12 cellular contexts compared by ENCODE assay signal in the genomic region with DNA sequence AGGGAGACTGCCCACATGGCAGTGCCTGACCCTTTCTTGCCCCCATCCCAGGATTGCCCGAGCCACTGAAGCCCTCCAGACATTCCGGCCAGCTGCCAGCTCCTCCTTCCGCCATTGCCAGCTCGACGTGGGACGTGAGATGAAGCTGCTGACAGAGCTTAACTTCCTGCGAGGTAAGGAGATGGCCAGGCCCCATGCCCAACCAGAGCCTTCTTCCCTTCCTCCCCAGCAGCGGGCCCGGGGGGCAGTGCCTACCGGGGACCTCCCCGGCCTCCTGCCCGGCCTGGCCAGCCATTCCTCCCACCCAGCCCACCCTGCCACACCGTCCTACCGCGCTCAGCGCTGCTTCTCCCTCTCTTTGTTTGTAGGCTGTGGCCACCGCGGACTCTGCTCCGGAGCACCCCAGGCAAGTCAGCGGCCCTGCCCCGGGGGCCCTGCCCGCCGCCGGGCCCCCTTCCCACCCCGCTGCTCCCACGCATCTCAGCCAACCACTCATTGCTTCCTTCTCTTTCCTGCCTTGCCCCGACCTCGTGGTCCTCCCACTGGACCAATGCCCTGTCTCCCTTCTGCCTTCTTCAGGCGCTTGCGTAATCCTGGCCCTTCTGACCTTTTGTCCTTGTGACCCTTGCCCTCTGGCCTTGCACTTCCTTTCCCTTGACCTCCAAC. TPM values are rescaled to one million over a fixed set of nuclear protein-coding genes. Genes with fewer than 3 reads are reported as not detected.
DNase-seq lines count a peak whose midpoint lies in the region; ATAC-seq, FAIRE-seq and TF ChIP-seq lines count a peak whose summit lies in the region.
"Had no signal": no experiment of that assay in that cellular context is flagged by ENCODE, and none has a peak within 500 bp of the region (broad histone marks: within the 10 kb centered on the region; RNA-seq: fewer than 3 reads in every experiment).

No MANE protein-coding gene starts in this region.

- H3K4me1 ChIP-seq in K562 (replicated peaks in 1 of 2; ENCODE audit: control insufficient read depth in 2 of 2, insufficient read depth in 2 of 2, low read length in 2 of 2) = peaks cover 12 to 61% of the 10 kb centered on the region in 2 experiments; a peak in 4 of 5 replicates
- peaks cover 0 to 12% (median 10%) of the 10 kb centered on the region in 3 donors for H3K4me1 ChIP-seq in pancreas

- peak overlapping the region in 1 of 2 experiments; percentile 77; a peak in 2 of 4 replicates for H3K9ac ChIP-seq in K562 (ENCODE audit: insufficient read depth in 1 of 2, low read depth in 2 of 2, low read length in 2 of 2)

- no peak overlapping the region for H3K4me2 ChIP-seq in K562 (ENCODE audit: insufficient read depth, low read length)

- H3K9me3 ChIP-seq in K562 (replicated peaks; ENCODE audit: control insufficient read depth, insufficient read depth, low read depth, low read length) = no peaks in the 10 kb centered on the region
- no peaks in the 10 kb centered on the region for H3K9me3 ChIP-seq in pancreas
- H3K9me3 ChIP-seq: tibial artery had no signal

- H3K36me3 ChIP-seq in K562 (ENCODE audit: control insufficient read depth, insufficient read depth, low read length) = no peaks in the 10 kb centered on the region
- H3K36me3 ChIP-seq in pancreas = no peaks in the 10 kb centered on the region
- H3K36me3 ChIP-seq: tibial artery had no signal

- BruUV-seq in K562 (replicated peaks; lab: Mats Ljungman, UMichigan) = no TSS peak

- no peak for TF ChIP-seq POLR2A in K562 (conservative IDR thresholded peaks at IDR 0.05)

- POLR2A ChIA-PET in K562 (lab: Yijun Ruan, JAX) = interaction anchor here (1.1 kb wide), 1 partner anchor 11 kb away, joined by 4 read pairs; no protein-coding TSS in a partner anchor

- TF ChIP-seq EP300 in K562 (IDR thresholded peaks at IDR 0.05; ENCODE audit: low read length) = no peak

- H3K27ac ChIP-seq in K562 (ENCODE audit: extremely low read depth, low read depth, low read length) (no peak overlapping the region), pancreas (no peak overlapping the region)
- H3K27ac ChIP-seq: tibial artery had no signal

- no peak for TF ChIP-seq RAD21 in K562 (CRISPR knock-in tag; conservative IDR thresholded peaks at IDR 0.05 in 1 of 2, IDR thresholded peaks at IDR 0.05 in 1 of 2)

- no peak for TF ChIP-seq CTCF in D721Med (IDR thresholded peaks at IDR 0.05; ENCODE audit: insufficient read depth, missing control alignments)
- no peak for TF ChIP-seq CTCF in K562 (IDR thresholded peaks at IDR 0.05 in 2 of 3, conservative IDR thresholded peaks at IDR 0.05 in 1 of 3; ENCODE audit: insufficient read depth in 2 of 3, low read depth in 1 of 3, low read length in 3 of 3)
- TF ChIP-seq CTCF in pancreas (IDR thresholded peaks at IDR 0.05) = no peak

- H4K20me1 ChIP-seq in K562 (replicated peaks; ENCODE audit: control insufficient read depth, insufficient read depth, low read length) = no peaks in the 10 kb centered on the region

- in situ Hi-C loops in KBM-7 (cut with MboI; ENCODE audit: low pct_unique_long_range_greater_than_20kb, low sequenced_read_pairs) = no loop called here
- in situ Hi-C loops in K562 (cut with MboI) = no loop called here

- H3K27me3 ChIP-seq in K562 (ENCODE audit: control insufficient read depth in 2 of 2, insufficient read depth in 2 of 2, low read length in 2 of 2) (no peaks in the 10 kb centered on the region), pancreas (no peaks in the 10 kb centered on the region)

- H3K9me1 ChIP-seq in K562 (ENCODE audit: control insufficient read depth, insufficient read depth, low read length) = no peaks in the 10 kb centered on the region

- peak; percentile 8 for DNase-seq in D721Med (ENCODE audit: insufficient read length, low spot score)
- DNase-seq in KBM-7 = peak; percentile 38
- DNase-seq in K562 (ENCODE audit: extremely low read depth in 1 of 4, low spot score in 3 of 4) = peak in 3 of 4 experiments; percentile 41 to 50 (median 48)
- peak in 5 of 6 donors; percentile 9 to 65 (median 31) for DNase-seq in pancreas
- DNase-seq in NCI-H524 (lab: John Stamatoyannopoulos, UW) = no peak
- DNase-seq: HFFc6, NCI-H187 treated with DMSO at 0.1 percent for 48 hours, NCI-H82 had no signal

- no peak for FAIRE-seq in D721Med (lab: Jason Lieb, UNC)
- no peak for FAIRE-seq in K562 (lab: Jason Lieb, UNC)
- no peak for FAIRE-seq in pancreas (lab: Jason Lieb, UNC)

- WGBS in K562 (ENCODE audit: insufficient coverage, low coverage, missing lambda C conversion rate) = 52% methylated on average over 16 of the region's 30 CpGs
- WGBS in pancreas, 2 donors = 84 to 85% methylated on average over 20 to 30 of the region's 30 CpGs

- intact Hi-C loops in K562 (cut with micrococcal nuclease) (loop anchor here (1.0 kb wide), 1 partner anchor 14 kb away; no protein-coding TSS in a partner anchor), pancreas (cut with DNase I) (no loop called here)

- CTCF ChIA-PET in K562 (lab: Yijun Ruan, JAX; ENCODE audit: low intra/inter-chr PET ratio) = interaction anchor here (0.8 kb wide), 1 partner anchor 408 kb away, joined by 3 read pairs; no protein-coding TSS in a partner anchor

- H2AFZ ChIP-seq in K562 (ENCODE audit: low read depth, low read length) = peak overlapping the region; percentile 20; the same call in 1 of the 2 replicates

- no peaks in the 10 kb centered on the region for H3K79me2 ChIP-seq in K562 (ENCODE audit: control insufficient read depth, insufficient read depth, low read length)

- H3K4me3 ChIP-seq in K562 = no peak overlapping the region
- H3K4me3 ChIP-seq in pancreas = no peak overlapping the region
- H3K4me3 ChIP-seq: tibial artery had no signal

- no peak for ATAC-seq in K562
- no peak for ATAC-seq in pancreas
- no peak for ATAC-seq in GM18873 (IDR thresholded peaks at IDR 0.05; ENCODE audit: low FRiP score, unreplicated experiment)
- ATAC-seq in HG03280 (IDR thresholded peaks at IDR 0.05; ENCODE audit: unreplicated experiment) = no peak
- ATAC-seq in GM19035 (IDR thresholded peaks at IDR 0.05; ENCODE audit: unreplicated experiment) = no peak

RNA-seq across cellular contexts. Expression of a gene that starts 4.9 kb away (rescaled TPM):
- 0.95 and 1.8 TPM in 2 replicates for total RNA-seq in K562 (2011; cell fraction: chromatin; rRNA removed; ENCODE audit: low replicate concordance)
- total RNA-seq in K562 (2011; cell fraction: nucleolus; rRNA removed) = 0.67 and 0.92 TPM in 2 replicates
- 0.66 and 1.1 TPM in 2 replicates for total RNA-seq in K562 (2011; cell fraction: nucleoplasm; rRNA removed)
- total RNA-seq in K562 (2014; rRNA removed) = 0.04 and 0.05 TPM in 2 replicates
- total RNA-seq in K562 (2014; rRNA removed; fragmentation: Illumina TruSeq; extraction: Trizol) = not detected in 2 replicates
- 0.14 TPM in 1 of 2 replicates, not detected in the other for total RNA-seq in K562 (2015; rRNA removed; fragmentation: Illumina TruSeq; extraction: Trizol)
- total RNA-seq in K562 (2021) = 0.22 and 0.60 TPM in 2 replicates
- polyA plus RNA-seq in K562 (2011; rRNA removed) = 0.08 and 0.12 TPM in 2 replicates
- 0.13 and 0.18 TPM in 2 replicates for polyA plus RNA-seq in K562 (2011; cell fraction: cytosol; rRNA removed)
- 0.59 and 0.64 TPM in 2 replicates for polyA plus RNA-seq in K562 (2011; cell fraction: nucleus; rRNA removed)
- 0.16 and 0.29 TPM in 2 replicates for polyA plus RNA-seq in K562 (2012)
- 0.15 and 0.18 TPM in 2 replicates for polyA plus RNA-seq in K562 (2014; fragmentation: Illumina TruSeq; extraction: Trizol)
- polyA plus RNA-seq in K562 (2014; fragmentation: Nextera tagmentation; extraction: Ambion mirVana) = not detected
- polyA plus RNA-seq in K562 (2014; rRNA removed) = 0.11 and 0.41 TPM in 2 replicates
- polyA minus RNA-seq in K562 (2011; rRNA and poly(A)+ RNA removed) = 0.09 TPM in 1 of 2 replicates, not detected in the other
- not detected in 2 replicates for polyA minus RNA-seq in K562 (2011; cell fraction: cytosol; rRNA and poly(A)+ RNA removed)
- polyA minus RNA-seq in K562 (2011; cell fraction: nucleus; rRNA and poly(A)+ RNA removed) = 0.13 TPM in 1 of 2 replicates, not detected in the other
- under 1 TPM; 0.19 to 0.59 (median 0.33) TPM for total RNA-seq in pancreas
- polyA plus RNA-seq in pancreas = 1 to 10 TPM; 1.2 to 4.1 TPM

RNA-seq across cellular contexts. Expression of a gene that starts 5.5 kb away (rescaled TPM):
- 114 and 195 TPM in 2 replicates for total RNA-seq in K562 (2011; cell fraction: chromatin; rRNA removed; ENCODE audit: low replicate concordance)
- 338 and 376 TPM in 2 replicates for total RNA-seq in K562 (2011; cell fraction: nucleolus; rRNA removed)
- total RNA-seq in K562 (2011; cell fraction: nucleoplasm; rRNA removed) = 298 TPM in 2 replicates
- total RNA-seq in K562 (2014; rRNA removed) (211 and 255 TPM in 2 replicates), K562 (2014; rRNA removed; fragmentation: Illumina TruSeq; extraction: Trizol) (226 and 244 TPM in 2 replicates), K562 (2015; rRNA removed; fragmentation: Illumina TruSeq; extraction: Trizol) (290 and 294 TPM in 2 replicates), K562 (2021) (243 and 253 TPM in 2 replicates), pancreas (100 to 1,000 TPM in 4 of 6 donors, 10 to 100 TPM in 2; 91.8 to 119 (median 102) TPM)
- polyA plus RNA-seq in K562 (2011; rRNA removed) (129 and 178 TPM in 2 replicates), K562 (2014; fragmentation: Illumina TruSeq; extraction: Trizol) (418 and 443 TPM in 2 replicates), K562 (2014; fragmentation: Nextera tagmentation; extraction: Ambion mirVana) (100 to 1,000 TPM; 429 to 436 TPM), K562 (2014; rRNA removed) (126 and 196 TPM in 2 replicates), pancreas (100 to 1,000 TPM; 182 to 238 TPM)
- polyA plus RNA-seq in K562 (2011; cell fraction: cytosol; rRNA removed) = 462 and 551 TPM in 2 replicates
- polyA plus RNA-seq in K562 (2011; cell fraction: nucleus; rRNA removed) = 206 and 232 TPM in 2 replicates
- 327 and 494 TPM in 2 replicates for polyA plus RNA-seq in K562 (2012)
- 153 and 212 TPM in 2 replicates for polyA minus RNA-seq in K562 (2011; rRNA and poly(A)+ RNA removed)
- 167 and 266 TPM in 2 replicates for polyA minus RNA-seq in K562 (2011; cell fraction: cytosol; rRNA and poly(A)+ RNA removed)
- polyA minus RNA-seq in K562 (2011; cell fraction: nucleus; rRNA and poly(A)+ RNA removed) = 51.4 and 83.0 TPM in 2 replicates

RNA-seq across cellular contexts. Expression of a gene that starts 29.1 kb away (rescaled TPM):
- 41.1 and 69.3 TPM in 2 replicates for total RNA-seq in K562 (2011; cell fraction: chromatin; rRNA removed; ENCODE audit: low replicate concordance)
- total RNA-seq in K562 (2011; cell fraction: nucleolus; rRNA removed) = 30.0 and 35.2 TPM in 2 replicates
- 23.9 and 24.2 TPM in 2 replicates for total RNA-seq in K562 (2011; cell fraction: nucleoplasm; rRNA removed)
- 2.5 and 3.2 TPM in 2 replicates for total RNA-seq in K562 (2014; rRNA removed)
- total RNA-seq in K562 (2014; rRNA removed; fragmentation: Illumina TruSeq; extraction: Trizol) = 2.0 and 2.4 TPM in 2 replicates
- 3.1 and 3.4 TPM in 2 replicates for total RNA-seq in K562 (2015; rRNA removed; fragmentation: Illumina TruSeq; extraction: Trizol)
- total RNA-seq in K562 (2021) = 3.3 and 5.0 TPM in 2 replicates
- 5.8 and 6.8 TPM in 2 replicates for polyA plus RNA-seq in K562 (2011; rRNA removed)
- 4.3 and 5.3 TPM in 2 replicates for polyA plus RNA-seq in K562 (2011; cell fraction: cytosol; rRNA removed)
- 48.2 and 56.8 TPM in 2 replicates for polyA plus RNA-seq in K562 (2011; cell fraction: nucleus; rRNA removed)
- 6.7 and 14.3 TPM in 2 replicates for polyA plus RNA-seq in K562 (2012)
- 2.5 and 3.2 TPM in 2 replicates for polyA plus RNA-seq in K562 (2014; fragmentation: Illumina TruSeq; extraction: Trizol)
- under 1 TPM; 0.59 to 0.89 TPM for polyA plus RNA-seq in K562 (2014; fragmentation: Nextera tagmentation; extraction: Ambion mirVana)
- 6.6 and 8.3 TPM in 2 replicates for polyA plus RNA-seq in K562 (2014; rRNA removed)
- polyA minus RNA-seq in K562 (2011; rRNA and poly(A)+ RNA removed) = 4.6 TPM in 2 replicates
- 2.0 and 2.3 TPM in 2 replicates for polyA minus RNA-seq in K562 (2011; cell fraction: cytosol; rRNA and poly(A)+ RNA removed)
- 7.3 and 8.8 TPM in 2 replicates for polyA minus RNA-seq in K562 (2011; cell fraction: nucleus; rRNA and poly(A)+ RNA removed)
- total RNA-seq in pancreas = 10 to 100 TPM in 5 of 6 donors, 1 to 10 TPM in 1; 9.9 to 31.1 (median 14.6) TPM
- 10 to 100 TPM; 69.1 to 78.6 TPM for polyA plus RNA-seq in pancreas

RNA-seq across cellular contexts. Expression of a gene that starts 29.9 kb away (rescaled TPM):
- total RNA-seq in K562 (2011; cell fraction: chromatin; rRNA removed; ENCODE audit: low replicate concordance) = 16.6 and 32.2 TPM in 2 replicates
- 41.9 and 55.9 TPM in 2 replicates for total RNA-seq in K562 (2011; cell fraction: nucleolus; rRNA removed)
- 26.1 and 28.5 TPM in 2 replicates for total RNA-seq in K562 (2011; cell fraction: nucleoplasm; rRNA removed)
- 98.4 and 165 TPM in 2 replicates for total RNA-seq in K562 (2014; rRNA removed)
- 37.3 and 44.6 TPM in 2 replicates for total RNA-seq in K562 (2014; rRNA removed; fragmentation: Illumina TruSeq; extraction: Trizol)
- 65.1 and 66.9 TPM in 2 replicates for total RNA-seq in K562 (2015; rRNA removed; fragmentation: Illumina TruSeq; extraction: Trizol)
- total RNA-seq in K562 (2021) = 73.8 and 83.3 TPM in 2 replicates
- polyA plus RNA-seq in K562 (2011; rRNA removed) = 65.8 and 73.3 TPM in 2 replicates
- 102 and 177 TPM in 2 replicates for polyA plus RNA-seq in K562 (2011; cell fraction: cytosol; rRNA removed)
- polyA plus RNA-seq in K562 (2011; cell fraction: nucleus; rRNA removed) = 65.2 and 88.3 TPM in 2 replicates
- polyA plus RNA-seq in K562 (2012) = 79.8 and 86.4 TPM in 2 replicates
- 80.0 and 88.4 TPM in 2 replicates for polyA plus RNA-seq in K562 (2014; fragmentation: Illumina TruSeq; extraction: Trizol)
- 10 to 100 TPM; 29.1 to 66.3 TPM for polyA plus RNA-seq in K562 (2014; fragmentation: Nextera tagmentation; extraction: Ambion mirVana)
- polyA plus RNA-seq in K562 (2014; rRNA removed) = 83.5 and 90.5 TPM in 2 replicates
- 25.2 and 38.9 TPM in 2 replicates for polyA minus RNA-seq in K562 (2011; rRNA and poly(A)+ RNA removed)
- polyA minus RNA-seq in K562 (2011; cell fraction: cytosol; rRNA and poly(A)+ RNA removed) = 35.6 and 41.5 TPM in 2 replicates
- 26.3 and 28.4 TPM in 2 replicates for polyA minus RNA-seq in K562 (2011; cell fraction: nucleus; rRNA and poly(A)+ RNA removed)
- total RNA-seq in pancreas = 10 to 100 TPM; 10.7 to 18.4 (median 15.7) TPM
- polyA plus RNA-seq in pancreas = 10 to 100 TPM; 34.3 to 36.8 TPM

RNA-seq across cellular contexts. Expression of a gene that starts 38.2 kb away (rescaled TPM):
- 7.1 and 27.9 TPM in 2 replicates for total RNA-seq in K562 (2011; cell fraction: chromatin; rRNA removed; ENCODE audit: low replicate concordance)
- total RNA-seq in K562 (2011; cell fraction: nucleolus; rRNA removed) = 73.0 and 77.4 TPM in 2 replicates
- 47.4 and 60.5 TPM in 2 replicates for total RNA-seq in K562 (2011; cell fraction: nucleoplasm; rRNA removed)
- 41.3 and 45.1 TPM in 2 replicates for total RNA-seq in K562 (2014; rRNA removed)
- 1.8 and 3.7 TPM in 2 replicates for total RNA-seq in K562 (2014; rRNA removed; fragmentation: Illumina TruSeq; extraction: Trizol)
- 34.2 and 40.0 TPM in 2 replicates for total RNA-seq in K562 (2015; rRNA removed; fragmentation: Illumina TruSeq; extraction: Trizol)
- 92.1 and 94.2 TPM in 2 replicates for total RNA-seq in K562 (2021)
- 27.1 and 62.3 TPM in 2 replicates for polyA plus RNA-seq in K562 (2011; rRNA removed)
- 209 and 283 TPM in 2 replicates for polyA plus RNA-seq in K562 (2011; cell fraction: cytosol; rRNA removed)
- 63.1 and 75.1 TPM in 2 replicates for polyA plus RNA-seq in K562 (2011; cell fraction: nucleus; rRNA removed)
- polyA plus RNA-seq in K562 (2012) = 123 and 131 TPM in 2 replicates
- 8.6 and 59.7 TPM in 2 replicates for polyA plus RNA-seq in K562 (2014; fragmentation: Illumina TruSeq; extraction: Trizol)
- 10 to 100 TPM; 12.6 to 36.4 TPM for polyA plus RNA-seq in K562 (2014; fragmentation: Nextera tagmentation; extraction: Ambion mirVana)
- polyA plus RNA-seq in K562 (2014; rRNA removed) = 120 and 141 TPM in 2 replicates
- polyA minus RNA-seq in K562 (2011; rRNA and poly(A)+ RNA removed) = 6.0 and 10.0 TPM in 2 replicates
- polyA minus RNA-seq in K562 (2011; cell fraction: cytosol; rRNA and poly(A)+ RNA removed) = 11.5 and 13.6 TPM in 2 replicates
- polyA minus RNA-seq in K562 (2011; cell fraction: nucleus; rRNA and poly(A)+ RNA removed) = 12.2 and 13.9 TPM in 2 replicates
- total RNA-seq in pancreas = 10 to 100 TPM; 39.4 to 46.5 (median 42.3) TPM
- 100 to 1,000 TPM; 211 to 227 TPM for polyA plus RNA-seq in pancreas

Comparison
In these comparisons a context has a peak if more than half of its experiments do, and no peak if none do; other contexts are left out.
1. DNase-seq: peak in D721Med (single experiment), KBM-7 (single experiment), K562 (3 of 4) and pancreas (5 of 6); none in NCI-H524 (0 of 2).